In the genomic region with DNA sequence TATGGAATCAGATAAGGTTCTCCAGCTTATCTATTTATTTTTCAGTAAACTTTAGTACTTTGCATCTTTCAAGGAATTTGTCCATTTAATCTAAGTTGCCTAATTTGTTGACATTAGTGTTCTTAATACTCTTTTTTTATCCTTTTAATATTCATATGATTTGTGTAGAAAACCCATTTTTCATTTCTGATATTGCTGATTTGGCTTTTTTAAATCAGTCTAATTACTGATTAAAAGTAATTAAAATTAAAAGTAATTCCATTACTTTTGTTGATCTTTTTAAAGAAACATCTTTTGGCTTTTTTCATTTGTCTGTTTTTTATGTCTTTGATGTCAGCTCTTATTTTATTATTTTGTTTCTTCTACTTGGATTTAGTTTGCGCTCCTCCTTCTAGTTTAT, we compare ENCODE assay signal across 22 cellular contexts.
"Had no signal": no experiment of that assay in that cellular context is flagged by ENCODE, and none has a peak within 500 bp of the region (broad histone marks: within the 10 kb centered on the region; RNA-seq: fewer than 3 reads in every experiment).

No MANE protein-coding gene starts in this region.

- DNase-seq: colonic mucosa; cortex of kidney; effector CD8-positive, alpha-beta T cell; effector memory CD8-positive, alpha-beta T cell; endodermal cell; foreskin keratinocyte; heart left ventricle; hypothalamus; immature natural killer cell; left cardiac atrium; left lung; left ventricle myocardium superior; lower lobe of right lung; mesenchymal stem cell; mucosa of descending colon; naive thymus-derived CD4-positive, alpha-beta T cell had no signal

- H3K36me3 ChIP-seq: colonic mucosa, esophagus muscularis mucosa, gastroesophageal sphincter, heart left ventricle, left lung, lower lobe of right lung had no signal

- H3K79me2 ChIP-seq: hepatocyte had no signal

- H3K27ac ChIP-seq: colonic mucosa, esophagus muscularis mucosa, foreskin keratinocyte, gastroesophageal sphincter, heart left ventricle, hepatocyte, left lung, lower lobe of right lung had no signal

- ATAC-seq: effector memory CD8-positive, alpha-beta T cell; foreskin keratinocyte; gastroesophageal sphincter; heart left ventricle; left cardiac atrium; left lung; left ventricle myocardium superior; lower lobe of right lung; naive thymus-derived CD4-positive, alpha-beta T cell had no signal

- H3K27me3 ChIP-seq: colonic mucosa, esophagus muscularis mucosa, foreskin keratinocyte, gastroesophageal sphincter, heart left ventricle, hepatocyte, left lung had no signal

- H3K4me1 ChIP-seq: colonic mucosa, esophagus muscularis mucosa, foreskin keratinocyte, gastroesophageal sphincter, heart left ventricle, left lung, lower lobe of right lung had no signal

- H3K9me3 ChIP-seq: colonic mucosa, esophagus muscularis mucosa, gastroesophageal sphincter, heart left ventricle, left lung, lower lobe of right lung, mucosa of descending colon had no signal

- FAIRE-seq: endothelial cell of umbilical vein, frontal cortex, keratinocyte had no signal

- H2AFZ ChIP-seq: hepatocyte had no signal

- H3K4me3 ChIP-seq: colonic mucosa, esophagus muscularis mucosa, gastroesophageal sphincter, heart left ventricle, hepatocyte, left lung, lower lobe of right lung, mucosa of descending colon had no signal

- H3K4me2 ChIP-seq: hepatocyte had no signal
